9 cellular contexts compared by ENCODE assay signal in the genomic region with DNA sequence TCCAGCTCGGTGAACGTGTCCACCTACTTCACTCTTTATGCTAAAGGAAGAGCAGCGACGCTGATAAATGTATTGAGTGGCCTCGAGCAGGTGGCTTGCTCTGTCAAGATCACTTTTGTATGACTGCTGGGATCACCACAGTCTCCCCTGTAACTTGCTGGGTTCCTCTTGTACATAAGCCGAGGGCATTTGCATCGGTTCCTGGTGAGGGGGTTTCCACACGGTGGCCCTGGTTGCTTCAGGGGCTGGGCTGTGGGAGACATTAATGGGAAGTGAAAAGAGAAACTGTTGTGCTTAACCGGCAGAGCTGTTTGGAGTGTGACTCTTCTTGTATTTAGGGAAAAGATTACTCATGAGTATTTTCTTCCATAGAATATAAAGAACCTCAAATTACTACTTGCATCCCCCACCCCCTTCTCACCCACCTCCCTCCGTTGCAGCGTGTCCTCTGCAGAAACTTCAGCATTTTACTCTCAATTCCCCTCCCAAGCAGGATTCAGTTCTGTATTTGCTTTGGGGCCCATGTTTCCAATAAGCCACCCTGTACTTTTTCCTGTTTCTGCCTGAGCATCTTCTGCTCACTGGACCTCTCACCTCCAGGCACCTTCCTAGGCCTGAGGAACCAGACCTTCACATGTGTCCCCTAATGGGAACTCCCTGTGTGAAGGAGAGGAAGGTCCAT.
DNase-seq lines count a peak whose midpoint lies in the region; ATAC-seq lines count a peak whose summit lies in the region.
"Had no signal": no experiment of that assay in that cellular context is flagged by ENCODE, and none has a peak within 500 bp of the region (broad histone marks: within the 10 kb centered on the region; RNA-seq: fewer than 3 reads in every experiment).

No MANE protein-coding gene starts in this region.

- peak; percentile 90 for ATAC-seq in GM18873 (IDR thresholded peaks at IDR 0.05; ENCODE audit: low FRiP score, unreplicated experiment)
- peak; percentile 93 for ATAC-seq in HG02759 (IDR thresholded peaks at IDR 0.05; ENCODE audit: unreplicated experiment)

- DNase-seq in NOMO-1 (lab: John Stamatoyannopoulos, UW; ENCODE audit: unreplicated experiment in 2 of 2) = peak; percentile 94 to 95
- DNase-seq in caudate nucleus (lab: John Stamatoyannopoulos, UW) = peak in 2 of 61 donors; percentile 13 to 19
- peak; percentile 31 to 43 for DNase-seq in stimulated activated CD4-positive, alpha-beta T cell treated with anti-CD3 and anti-CD28 coated beads, Interleukin-1b, Interleukin-23, amount 100 ng/mL, for 4 hours (ENCODE audit: low read depth in 2 of 2)
- DNase-seq in HT-29 (ENCODE audit: low spot score) = no peak
- no peak for DNase-seq in EL
- DNase-seq in NCI-H1694 treated with DMSO at 0.1 percent for 48 hours (lab: John Stamatoyannopoulos, UW) = no peak

- peak overlapping the region; percentile 22 for H3K27ac ChIP-seq in caudate nucleus (ENCODE audit: low read depth, low read length)
- H3K27ac ChIP-seq: SK-N-MC had no signal

Comparison
In these comparisons a context has a peak if more than half of its experiments do, and no peak if none do; other contexts are left out.
1. DNase-seq: peak in NOMO-1 (2 of 2) and stimulated activated CD4-positive, alpha-beta T cell treated with anti-CD3 and anti-CD28 coated beads, Interleukin-1b, Interleukin-23, amount 100 ng/mL, for 4 hours (2 of 2); none in HT-29 (single experiment), EL (single experiment) and NCI-H1694 treated with DMSO at 0.1 percent for 48 hours (single experiment).